ENCODE assay signal across 8 cellular contexts in genomic region chr12:76083246-76083735, GRCh38. TPM values are rescaled to one million over a fixed set of nuclear protein-coding genes. Genes with fewer than 3 reads are reported as not detected.
DNase-seq lines count a peak whose midpoint lies in the region; TF ChIP-seq lines count a peak whose summit lies in the region.

No MANE protein-coding gene starts in this region.

- H3K4me1 ChIP-seq in stomach = peaks cover 15 to 52% (median 35%) of the 10 kb centered on the region in 4 donors

- no peaks in the 10 kb centered on the region for H3K27me3 Mint-ChIP-seq in activated naive CD4-positive, alpha-beta T cell treated with anti-CD3 and anti-CD28 coated beads, Interleukin-2, amount 10 ng/mL, durations not matched to agents 7 days and 5 days

- CTCF ChIA-PET in activated naive CD4-positive, alpha-beta T cell treated with anti-CD3 and anti-CD28 coated beads, Interleukin-2, amount 10 ng/mL, durations not matched to agents 7 days and 5 days (lab: Charles Lee) = interaction anchor here (0.6 to 1.0 kb wide), 2 partner anchors 264 to 375 kb away, joined by 3 read pairs; no protein-coding TSS in a partner anchor

- WGBS in stomach, 5 donors = 12 to 21% (median 18%) methylated on average over 11 of the region's 11 CpGs

- peaks cover 33% of the 10 kb centered on the region for H3K36me3 Mint-ChIP-seq in activated naive CD4-positive, alpha-beta T cell treated with anti-CD3 and anti-CD28 coated beads, Interleukin-2, amount 10 ng/mL, durations not matched to agents 7 days and 5 days

- TF ChIP-seq CTCF in stomach (IDR thresholded peaks at IDR 0.05) = no peak

- peak overlapping the region; percentile 100 for H3K27ac Mint-ChIP-seq in activated naive CD4-positive, alpha-beta T cell treated with anti-CD3 and anti-CD28 coated beads, Interleukin-2, amount 10 ng/mL, durations not matched to agents 7 days and 5 days

- peak; percentile 14 for DNase-seq in DMS 273 (lab: John Stamatoyannopoulos, UW; ENCODE audit: unreplicated experiment)
- DNase-seq in DMS 273 treated with DMSO at 0.1 percent for 48 hours (lab: John Stamatoyannopoulos, UW) = no peak
- no peak for DNase-seq in activated naive CD4-positive, alpha-beta T cell treated with anti-CD3 and anti-CD28 coated beads, Interleukin-2, amount 10 ng/mL, durations not matched to agents 7 days and 5 days
- no peak for DNase-seq in stomach
- DNase-seq in SKM-1 (lab: John Stamatoyannopoulos, UW; ENCODE audit: unreplicated experiment) = no peak
- DNase-seq in HK-2 (ENCODE audit: unreplicated experiment) = no peak
- DNase-seq in hypothalamus (lab: John Stamatoyannopoulos, UW) = no peak

- TF ChIP-seq POLR2A in stomach (IDR thresholded peaks at IDR 0.05) = no peak

- H3K27me3 ChIP-seq in stomach = no peaks in the 10 kb centered on the region

- peaks cover 7% of the 10 kb centered on the region for H3K9me3 Mint-ChIP-seq in activated naive CD4-positive, alpha-beta T cell treated with anti-CD3 and anti-CD28 coated beads, Interleukin-2, amount 10 ng/mL, durations not matched to agents 7 days and 5 days

- H3K9me3 ChIP-seq in iPS-18c (ENCODE audit: control insufficient read depth, insufficient read depth, low read length) = peaks cover 2% of the 10 kb centered on the region
- peaks cover 0 to 13% (median 0%) of the 10 kb centered on the region in 4 donors for H3K9me3 ChIP-seq in stomach

- TF ChIP-seq EP300 in stomach (IDR thresholded peaks at IDR 0.05) = no peak

- peak overlapping the region; percentile 97 for H3K4me3 Mint-ChIP-seq in activated naive CD4-positive, alpha-beta T cell treated with anti-CD3 and anti-CD28 coated beads, Interleukin-2, amount 10 ng/mL, durations not matched to agents 7 days and 5 days

- H3K36me3 ChIP-seq in stomach = no peaks in the 10 kb centered on the region

- peak overlapping the region in 4 of 5 donors; percentile 95 to 100 (median 99) for H3K27ac ChIP-seq in stomach

- intact Hi-C loops in stomach (cut with DNase I; ENCODE audit: low total_unique reads) = no loop called here

- H3K4me1 Mint-ChIP-seq in activated naive CD4-positive, alpha-beta T cell treated with anti-CD3 and anti-CD28 coated beads, Interleukin-2, amount 10 ng/mL, durations not matched to agents 7 days and 5 days = peaks cover 64% of the 10 kb centered on the region

- H3K4me3 ChIP-seq in iPS-18c (ENCODE audit: insufficient read depth, low read depth, low read length) (peak overlapping the region; percentile 93), stomach (peak overlapping the region; percentile 70 to 92 (median 88))

RNA-seq across cellular contexts. Expression of gene NAP1L1, which starts 1.2 kb away (rescaled TPM):
- 100 to 1,000 TPM in 4 of 5 donors, 10 to 100 TPM in 1; 95.0 to 342 (median 257) TPM for total RNA-seq in stomach
- 100 to 1,000 TPM; 197 to 329 (median 206) TPM for polyA plus RNA-seq in stomach

RNA-seq across cellular contexts. Expression of gene PHLDA1, which starts 51.7 kb away (rescaled TPM):
- total RNA-seq in stomach = 10 to 100 TPM in 4 of 5 donors, 1 to 10 TPM in 1; 4.9 to 62.4 (median 12.5) TPM
- polyA plus RNA-seq in stomach = 10 to 100 TPM; 15.3 to 26.5 (median 17.7) TPM
